ENCODE assay signal across 12 cellular contexts in the genomic region with DNA sequence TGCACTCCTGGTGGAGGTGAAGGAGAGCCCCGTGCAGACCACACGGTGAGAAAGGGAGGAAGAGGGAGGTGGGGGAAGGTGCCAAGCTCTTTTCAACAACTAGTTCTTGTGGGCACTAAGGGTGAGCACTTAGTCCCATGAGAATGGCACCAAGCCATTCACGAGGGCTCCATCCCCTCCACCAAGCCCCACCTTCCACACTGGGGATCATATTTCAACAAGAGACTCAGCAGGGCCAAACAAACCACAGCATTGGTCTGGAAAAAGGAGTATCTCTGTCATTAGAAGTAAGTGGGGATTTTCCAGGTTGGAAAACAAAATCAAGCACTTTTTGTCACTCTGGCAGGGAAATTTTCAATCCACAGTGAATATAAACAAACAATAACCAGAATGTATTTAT. TPM values are rescaled to one million over a fixed set of nuclear protein-coding genes. Genes with fewer than 3 reads are reported as not detected.
A peak's percentile ranks its signal among the peaks of the same experiment; 100 is the strongest.
DNase-seq lines count a peak whose midpoint lies in the region; ATAC-seq and TF ChIP-seq lines count a peak whose summit lies in the region.
"Had no signal": no experiment of that assay in that cellular context is flagged by ENCODE, and none has a peak within 500 bp of the region (broad histone marks: within the 10 kb centered on the region; RNA-seq: fewer than 3 reads in every experiment).

No MANE protein-coding gene starts in this region.

- H3K27me3 ChIP-seq in spleen (replicated peaks in 1 of 7): no peaks in the 10 kb centered on the region
- no peaks in the 10 kb centered on the region for H3K27me3 ChIP-seq in gastrocnemius medialis

- 55 to 65% (median 57%) methylated on average over 3 of the region's 3 CpGs for WGBS in spleen, 5 donors

- intact Hi-C loops in spleen (cut with DNase I; ENCODE audit: low total_unique reads): no loop called here
- intact Hi-C loops in gastrocnemius medialis (cut with DNase I; ENCODE audit: low total_unique reads): no loop called here

- H3K4me1 ChIP-seq in spleen (peaks cover 0 to 21% (median 8%) of the 10 kb centered on the region in 6 donors), gastrocnemius medialis (no peaks in the 10 kb centered on the region)

- H3K9me3 ChIP-seq in spleen (no peaks in the 10 kb centered on the region), gastrocnemius medialis (no peaks in the 10 kb centered on the region)

- no peak for ATAC-seq in gastrocnemius medialis
- ATAC-seq in HG02981 (IDR thresholded peaks at IDR 0.05; ENCODE audit: unreplicated experiment): no peak

- H3K4me3 ChIP-seq in fibroblast of villous mesenchyme (ENCODE audit: low read depth, low read length) (no peak overlapping the region), spleen (no peak overlapping the region), gastrocnemius medialis (no peak overlapping the region)
- H3K4me3 ChIP-seq: skin epidermis had no signal

- TF ChIP-seq POLR2A in spleen (IDR thresholded peaks at IDR 0.05) (no peak), gastrocnemius medialis (IDR thresholded peaks at IDR 0.05) (no peak)

- H3K36me3 ChIP-seq in spleen: peaks cover 0 to 71% (median 24%) of the 10 kb centered on the region in 6 donors
- peaks cover 0 to 34% of the 10 kb centered on the region in 2 donors for H3K36me3 ChIP-seq in gastrocnemius medialis

- H3K27ac ChIP-seq in spleen: no peak overlapping the region
- no peak overlapping the region for H3K27ac ChIP-seq in gastrocnemius medialis

- in situ Hi-C loops in gastrocnemius medialis (cut with MboI; ENCODE audit: low sequenced_read_pairs in 4 of 4): no loop called here

- TF ChIP-seq CTCF in fibroblast of villous mesenchyme (IDR thresholded peaks at IDR 0.05; ENCODE audit: insufficient read depth, low read depth, low read length): no peak
- no peak for TF ChIP-seq CTCF in spleen (IDR thresholded peaks at IDR 0.05 in 8 of 11, conservative IDR thresholded peaks at IDR 0.05 in 3 of 11)
- TF ChIP-seq CTCF in gastrocnemius medialis (IDR thresholded peaks at IDR 0.05 in 4 of 5, conservative IDR thresholded peaks at IDR 0.05 in 1 of 5): no peak

- DNase-seq in NCI-H2227 (lab: John Stamatoyannopoulos, UW; ENCODE audit: unreplicated experiment) (peak; percentile 14), NCI-H2227 treated with DMSO at 0.1 percent for 48 hours (lab: John Stamatoyannopoulos, UW) (no peak), NCI-H510A treated with DMSO at 0.1 percent for 48 hours (lab: John Stamatoyannopoulos, UW) (peak; percentile 43), fibroblast of villous mesenchyme (ENCODE audit: low read depth) (peak; percentile 50), spleen (peak; percentile 25), gastrocnemius medialis (no peak), hippocampal formation (lab: John Stamatoyannopoulos, UW) (no peak)
- DNase-seq: ACHN; activated CD4-positive, alpha-beta T cell treated with anti-CD3 and anti-CD28 coated beads for 48 hours; KG1 had no signal

RNA-seq across cellular contexts. Expression of a gene that starts 38.4 kb away (rescaled TPM):
- total RNA-seq in fibroblast of villous mesenchyme: not detected in 2 replicates
- total RNA-seq in spleen: 10 to 100 TPM; 49.9 to 96.1 (median 81.3) TPM
- 10 to 100 TPM; 35.2 to 50.4 (median 49.2) TPM for polyA plus RNA-seq in spleen
- total RNA-seq in gastrocnemius medialis: 1 to 10 TPM in 1 of 4 donors, under 1 TPM in 1, not detected in 2; 0.25 to 1.1 TPM

Comparison
In these comparisons a context has a peak if more than half of its experiments do, and no peak if none do; other contexts are left out.
1. DNase-seq: peak in NCI-H2227 (single experiment), NCI-H510A treated with DMSO at 0.1 percent for 48 hours (single experiment), fibroblast of villous mesenchyme (single experiment) and spleen (single experiment); none in NCI-H2227 treated with DMSO at 0.1 percent for 48 hours (single experiment), gastrocnemius medialis (0 of 2) and hippocampal formation (0 of 2).
2. RNA of a gene that starts 38.4 kb away (total RNA-seq): 49.9 to 96.1 TPM in spleen; 0.25 to 1.1 TPM in gastrocnemius medialis and not detected in fibroblast of villous mesenchyme; every median in the first group is over 10 times any median in the second.